ENCODE assay signal across 8 cellular contexts in genomic region chr17:38868095-38868967, GRCh38. TPM values are rescaled to one million over a fixed set of nuclear protein-coding genes. Genes with fewer than 3 reads are reported as not detected.
A peak's percentile ranks its signal among the peaks of the same experiment; 100 is the strongest.
DNase-seq lines count a peak whose midpoint lies in the region; ATAC-seq and TF ChIP-seq lines count a peak whose summit lies in the region.

No MANE protein-coding gene starts in this region.

- TF ChIP-seq CTCF in heart right ventricle (IDR thresholded peaks at IDR 0.05) (no peak), psoas muscle (IDR thresholded peaks at IDR 0.05) (no peak)

- intact Hi-C loops in activated T-helper 2 cell treated with anti-CD3 and anti-CD28 coated beads, Interferon-gamma antibody, Interleukin-2, Interleukin-4, amounts not matched to agents 10 μg/mL and 5 μg/mL and 100 μg/mL, durations not matched to agents 14 hours and 24 hours and 36 hours (cut with micrococcal nuclease), result loop anchor here (1.0 to 5.0 kb wide), 4 partner anchors 14 to 191 kb away; partner anchors contain the start of genes PIP4K2B and PSMB3
- intact Hi-C loops in heart right ventricle (cut with DNase I), result loop anchor here in 2 of 10 donors (2.0 to 5.0 kb wide), 2 partner anchors 54 to 98 kb away; partner anchors contain the start of gene FBXO47 (in 1 of the 2)
- intact Hi-C loops in psoas muscle (cut with DNase I), result loop anchor here (5.0 to 10.0 kb wide), 2 partner anchors 284 to 286 kb away; partner anchors contain the start of gene PLXDC1 (in 2 of the 2)

- in situ Hi-C loops in KBM-7 (cut with MboI; ENCODE audit: low pct_unique_long_range_greater_than_20kb, low sequenced_read_pairs), result no loop called here

- peak overlapping the region; percentile 75 to 99 (median 94) for H3K4me3 ChIP-seq in heart right ventricle
- peak overlapping the region; percentile 93 for H3K4me3 ChIP-seq in psoas muscle

- H3K9me3 ChIP-seq in heart right ventricle, result no peaks in the 10 kb centered on the region
- H3K9me3 ChIP-seq in psoas muscle, result no peaks in the 10 kb centered on the region

- no peaks in the 10 kb centered on the region for H3K27me3 ChIP-seq in heart right ventricle
- no peaks in the 10 kb centered on the region for H3K27me3 ChIP-seq in psoas muscle (ENCODE audit: insufficient read depth in 3 of 3, low read length in 2 of 3)

- peaks cover 36% of the 10 kb centered on the region for H3K4me1 Mint-ChIP-seq in activated T-helper 2 cell treated with anti-CD3 and anti-CD28 coated beads, Interferon-gamma antibody, Interleukin-2, Interleukin-4, amounts not matched to agents 10 μg/mL and 5 μg/mL and 100 μg/mL, durations not matched to agents 14 hours and 24 hours and 36 hours (ENCODE audit: low read depth)

- 9 to 15% methylated on average over 25 of the region's 25 CpGs for WGBS in heart right ventricle, 2 donors
- WGBS in psoas muscle, 3 donors, result 26 to 33% (median 26%) methylated on average over 25 of the region's 25 CpGs

- H3K4me1 ChIP-seq in heart right ventricle (peaks cover 9 to 44% (median 35%) of the 10 kb centered on the region in 9 donors), psoas muscle (peaks cover 19% of the 10 kb centered on the region)

- peak overlapping the region; percentile 90 for H3K27ac Mint-ChIP-seq in activated T-helper 2 cell treated with anti-CD3 and anti-CD28 coated beads, Interferon-gamma antibody, Interleukin-2, Interleukin-4, amounts not matched to agents 10 μg/mL and 5 μg/mL and 100 μg/mL, durations not matched to agents 14 hours and 24 hours and 36 hours

- DNase-seq in Daoy (ENCODE audit: low read depth) (peak; percentile 30), KBM-7 (peak; percentile 39), heart right ventricle (peak; percentile 67 to 72), psoas muscle (peak; percentile 65 to 74), NCI-H446 treated with DMSO at 0.1 percent for 48 hours (lab: John Stamatoyannopoulos, UW) (no peak)
- DNase-seq in activated T-helper 2 cell treated with anti-CD3 and anti-CD28 coated beads, Interferon-gamma antibody, Interleukin-2, Interleukin-4, amounts not matched to agents 10 μg/mL and 5 μg/mL and 100 μg/mL, durations not matched to agents 14 hours and 24 hours and 36 hours (ENCODE audit: low spot score), result no peak
- DNase-seq in effector CD8-positive, alpha-beta T cell (lab: John Stamatoyannopoulos, UW), result no peak

- peaks cover 18% of the 10 kb centered on the region for H3K36me3 Mint-ChIP-seq in activated T-helper 2 cell treated with anti-CD3 and anti-CD28 coated beads, Interferon-gamma antibody, Interleukin-2, Interleukin-4, amounts not matched to agents 10 μg/mL and 5 μg/mL and 100 μg/mL, durations not matched to agents 14 hours and 24 hours and 36 hours (ENCODE audit: low read depth)

- H3K4me3 Mint-ChIP-seq in activated T-helper 2 cell treated with anti-CD3 and anti-CD28 coated beads, Interferon-gamma antibody, Interleukin-2, Interleukin-4, amounts not matched to agents 10 μg/mL and 5 μg/mL and 100 μg/mL, durations not matched to agents 14 hours and 24 hours and 36 hours (ENCODE audit: low read depth), result peak overlapping the region; percentile 93

- peaks cover 0 to 10% (median 0%) of the 10 kb centered on the region in 9 donors for H3K36me3 ChIP-seq in heart right ventricle
- H3K36me3 ChIP-seq in psoas muscle (ENCODE audit: insufficient read depth in 1 of 2, low read depth in 1 of 2), result no peaks in the 10 kb centered on the region

- no peaks in the 10 kb centered on the region for H3K9me3 Mint-ChIP-seq in activated T-helper 2 cell treated with anti-CD3 and anti-CD28 coated beads, Interferon-gamma antibody, Interleukin-2, Interleukin-4, amounts not matched to agents 10 μg/mL and 5 μg/mL and 100 μg/mL, durations not matched to agents 14 hours and 24 hours and 36 hours

- H3K27ac ChIP-seq in heart right ventricle (peak overlapping the region; percentile 85 to 99 (median 95)), psoas muscle (peak overlapping the region; percentile 85)

- no peaks in the 10 kb centered on the region for H3K27me3 Mint-ChIP-seq in activated T-helper 2 cell treated with anti-CD3 and anti-CD28 coated beads, Interferon-gamma antibody, Interleukin-2, Interleukin-4, amounts not matched to agents 10 μg/mL and 5 μg/mL and 100 μg/mL, durations not matched to agents 14 hours and 24 hours and 36 hours (ENCODE audit: low read depth)

- ATAC-seq in heart right ventricle (peak in 6 of 8 donors; percentile 1 to 27 (median 5)), psoas muscle (no peak), GM19452 (IDR thresholded peaks at IDR 0.05; ENCODE audit: unreplicated experiment) (no peak)

RNA-seq across cellular contexts. Expression of gene LASP1, which starts 1.5 kb away (rescaled TPM):
- 71.0 and 77.9 TPM in 2 replicates for total RNA-seq in Daoy (2014; rRNA removed; shearing (Covaris generic))
- total RNA-seq in activated T-helper 2 cell treated with anti-CD3 and anti-CD28 coated beads, Interferon-gamma antibody, Interleukin-2, Interleukin-4, amounts not matched to agents 10 μg/mL and 5 μg/mL and 100 μg/mL, durations not matched to agents 14 hours and 24 hours and 36 hours, result 151 and 156 TPM in 2 replicates
- total RNA-seq in heart right ventricle (10 to 100 TPM; 19.5 to 56.9 (median 23.0) TPM), psoas muscle (10 to 100 TPM; 14.6 to 20.1 (median 17.2) TPM)
- polyA plus RNA-seq in heart right ventricle (10 to 100 TPM; 21.3 to 25.4 TPM), psoas muscle (10 to 100 TPM in 2 of 3 donors, 1 to 10 TPM in 1; 8.6 to 14.0 (median 10.9) TPM)

RNA-seq across cellular contexts. Expression of gene RPL23, which starts 14.8 kb away (rescaled TPM):
- 1,167 and 1,311 TPM in 2 replicates for total RNA-seq in Daoy (2014; rRNA removed; shearing (Covaris generic))
- total RNA-seq in activated T-helper 2 cell treated with anti-CD3 and anti-CD28 coated beads, Interferon-gamma antibody, Interleukin-2, Interleukin-4, amounts not matched to agents 10 μg/mL and 5 μg/mL and 100 μg/mL, durations not matched to agents 14 hours and 24 hours and 36 hours, result 1,775 and 1,796 TPM in 2 replicates
- total RNA-seq in heart right ventricle (100 to 1,000 TPM; 725 to 991 (median 835) TPM), psoas muscle (1,000 to 10,000 TPM in 1 of 4 donors, 100 to 1,000 TPM in 3; 816 to 1,006 (median 921) TPM)
- polyA plus RNA-seq in heart right ventricle (1,000 to 10,000 TPM; 1,798 to 2,733 TPM), psoas muscle (1,000 to 10,000 TPM; 1,675 to 2,332 (median 1,765) TPM)

RNA-seq across cellular contexts. Expression of gene CWC25, which starts 43.2 kb away (rescaled TPM):
- 9.8 and 17.3 TPM in 2 replicates for total RNA-seq in Daoy (2014; rRNA removed; shearing (Covaris generic))
- 23.0 and 26.4 TPM in 2 replicates for total RNA-seq in activated T-helper 2 cell treated with anti-CD3 and anti-CD28 coated beads, Interferon-gamma antibody, Interleukin-2, Interleukin-4, amounts not matched to agents 10 μg/mL and 5 μg/mL and 100 μg/mL, durations not matched to agents 14 hours and 24 hours and 36 hours
- 10 to 100 TPM in 2 of 10 donors, 1 to 10 TPM in 8; 7.7 to 11.2 (median 9.0) TPM for total RNA-seq in heart right ventricle
- 10 to 100 TPM in 1 of 2 donors, 1 to 10 TPM in 1; 9.1 to 22.6 TPM for polyA plus RNA-seq in heart right ventricle
- total RNA-seq in psoas muscle, result 10 to 100 TPM in 3 of 4 donors, 1 to 10 TPM in 1; 9.7 to 21.3 (median 15.3) TPM
- polyA plus RNA-seq in psoas muscle, result 10 to 100 TPM; 13.5 to 22.0 (median 15.0) TPM

Comparison
In these comparisons a context has a peak if more than half of its experiments do, and no peak if none do; other contexts are left out.
1. DNase-seq: peak in Daoy (single experiment), KBM-7 (single experiment), heart right ventricle (2 of 2) and psoas muscle (2 of 2); none in activated T-helper 2 cell treated with anti-CD3 and anti-CD28 coated beads, Interferon-gamma antibody, Interleukin-2, Interleukin-4, amounts not matched to agents 10 μg/mL and 5 μg/mL and 100 μg/mL, durations not matched to agents 14 hours and 24 hours and 36 hours (single experiment), effector CD8-positive, alpha-beta T cell (single experiment) and NCI-H446 treated with DMSO at 0.1 percent for 48 hours (single experiment).
2. ATAC-seq: peak in heart right ventricle (6 of 8); none in psoas muscle (0 of 4) and GM19452 (single experiment).